Comparison of ENCODE assay signal across 31 cellular contexts in the genomic region with DNA sequence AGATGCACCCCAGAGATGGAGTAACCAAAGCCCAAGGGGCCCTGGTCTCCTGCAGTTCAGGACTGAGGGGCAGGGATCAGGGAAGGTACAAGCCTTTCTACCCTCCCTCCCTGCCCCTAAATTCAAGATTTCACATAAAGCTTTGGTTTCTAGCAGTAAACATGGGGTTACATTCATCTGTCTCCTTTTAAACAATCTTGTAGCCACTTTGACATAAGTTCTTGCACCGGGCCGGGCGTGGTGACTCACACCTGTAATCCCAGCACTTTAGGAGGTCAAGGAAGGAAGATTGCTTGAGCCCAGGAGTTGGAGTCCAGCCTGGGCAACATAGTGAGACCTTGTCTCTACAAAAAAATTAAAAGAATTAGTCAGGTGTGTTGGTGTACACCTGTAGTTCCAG. TPM values are rescaled to one million over a fixed set of nuclear protein-coding genes. Genes with fewer than 3 reads are reported as not detected.
"Had no signal": no experiment of that assay in that cellular context is flagged by ENCODE, and none has a peak within 500 bp of the region (broad histone marks: within the 10 kb centered on the region; RNA-seq: fewer than 3 reads in every experiment).

No MANE protein-coding gene starts in this region.

- H3K27ac ChIP-seq: heart right ventricle, hepatocyte, left lung, lower lobe of right lung, neural progenitor cell, ovary, right atrium auricular region, right lobe of liver, suprapubic skin, thoracic aorta, tibial artery, upper lobe of right lung had no signal

- H3K4me3 Mint-ChIP-seq: mesothelial cell of epicardium; naive B cell; natural killer cell; nephron progenitor cell; neural progenitor cell; stimulated activated naive CD8-positive, alpha-beta T cell treated with anti-CD3 and anti-CD28 coated beads, Interleukin-15, Interleukin-2, amounts not matched to agents 100 ng/mL and 50 ng/mL, for 24 hours had no signal

- H3K4me2 ChIP-seq: hepatocyte, neural progenitor cell, smooth muscle cell had no signal

- DNase-seq: heart right ventricle; left colon; left lung; lower lobe of right lung; mammary epithelial cell; mesenchymal stem cell; naive B cell; natural killer cell; nephron progenitor cell; ovary; stimulated activated CD4-positive, alpha-beta T cell treated with anti-CD3 and anti-CD28 coated beads, Interleukin-1b, Interleukin-23, amount 100 ng/mL, for 48 hours; stimulated activated CD4-positive, alpha-beta T cell treated with anti-CD3 and anti-CD28 coated beads, Interleukin-2, amount 100 ng/mL, for 48 hours; stimulated activated CD4-positive, alpha-beta T cell treated with anti-CD3 and anti-CD28 coated beads, Interleukin-4, amount 100 ng/mL, for 4 hours; stimulated activated naive CD4-positive, alpha-beta T cell; tibial artery; trophoblast cell; upper lobe of right lung had no signal

- H3K36me3 ChIP-seq: neural progenitor cell, ovary, right atrium auricular region, thoracic aorta had no signal

- H3K9ac ChIP-seq: neural progenitor cell had no signal

- H3K27me3 ChIP-seq: hepatocyte, neural progenitor cell, ovary, right atrium auricular region, right lobe of liver, suprapubic skin, upper lobe of right lung had no signal

- FAIRE-seq: keratinocyte, urothelium cell line had no signal

- H3K36me3 Mint-ChIP-seq: mesothelial cell of epicardium, natural killer cell, neural progenitor cell had no signal

- H3K9me3 Mint-ChIP-seq: mesothelial cell of epicardium; naive B cell; natural killer cell; nephron progenitor cell; stimulated activated naive CD8-positive, alpha-beta T cell treated with anti-CD3 and anti-CD28 coated beads, Interleukin-15, Interleukin-2, amounts not matched to agents 100 ng/mL and 50 ng/mL, for 24 hours had no signal

- H3K27ac Mint-ChIP-seq: mesothelial cell of epicardium; natural killer cell; nephron progenitor cell; neural progenitor cell; stimulated activated naive CD8-positive, alpha-beta T cell treated with anti-CD3 and anti-CD28 coated beads, Interleukin-15, Interleukin-2, amounts not matched to agents 100 ng/mL and 50 ng/mL, for 24 hours had no signal

- ATAC-seq: heart right ventricle, left colon, left lung, lower lobe of right lung, natural killer cell, right lobe of liver, upper lobe of right lung had no signal

- H3K9me3 ChIP-seq: heart right ventricle, left lung, lower lobe of right lung, ovary, right atrium auricular region, right lobe of liver, suprapubic skin, thoracic aorta, tibial artery, upper lobe of right lung had no signal

- H2AFZ ChIP-seq: hepatocyte, neural progenitor cell had no signal

- H3K4me3 ChIP-seq: heart right ventricle, hepatocyte, left lung, lower lobe of right lung, neural progenitor cell, ovary, right atrium auricular region, right lobe of liver, smooth muscle cell, suprapubic skin, thoracic aorta, tibial artery, upper lobe of right lung had no signal

- H3K4me1 Mint-ChIP-seq: mesothelial cell of epicardium had no signal

- H3K27me3 Mint-ChIP-seq: naive B cell; progenitor cell of endocrine pancreas; stimulated activated naive CD8-positive, alpha-beta T cell treated with anti-CD3 and anti-CD28 coated beads, Interleukin-15, Interleukin-2, amounts not matched to agents 100 ng/mL and 50 ng/mL, for 24 hours had no signal

RNA-seq across cellular contexts. Expression of gene RARRES2, which starts 14.1 kb away (rescaled TPM):
- total RNA-seq: mononuclear cell, natural killer cell, pulmonary artery endothelial cell had no signal
- polyA plus RNA-seq: keratinocyte had no signal
